ENCODE assay signal across 27 cellular contexts in the genomic region with DNA sequence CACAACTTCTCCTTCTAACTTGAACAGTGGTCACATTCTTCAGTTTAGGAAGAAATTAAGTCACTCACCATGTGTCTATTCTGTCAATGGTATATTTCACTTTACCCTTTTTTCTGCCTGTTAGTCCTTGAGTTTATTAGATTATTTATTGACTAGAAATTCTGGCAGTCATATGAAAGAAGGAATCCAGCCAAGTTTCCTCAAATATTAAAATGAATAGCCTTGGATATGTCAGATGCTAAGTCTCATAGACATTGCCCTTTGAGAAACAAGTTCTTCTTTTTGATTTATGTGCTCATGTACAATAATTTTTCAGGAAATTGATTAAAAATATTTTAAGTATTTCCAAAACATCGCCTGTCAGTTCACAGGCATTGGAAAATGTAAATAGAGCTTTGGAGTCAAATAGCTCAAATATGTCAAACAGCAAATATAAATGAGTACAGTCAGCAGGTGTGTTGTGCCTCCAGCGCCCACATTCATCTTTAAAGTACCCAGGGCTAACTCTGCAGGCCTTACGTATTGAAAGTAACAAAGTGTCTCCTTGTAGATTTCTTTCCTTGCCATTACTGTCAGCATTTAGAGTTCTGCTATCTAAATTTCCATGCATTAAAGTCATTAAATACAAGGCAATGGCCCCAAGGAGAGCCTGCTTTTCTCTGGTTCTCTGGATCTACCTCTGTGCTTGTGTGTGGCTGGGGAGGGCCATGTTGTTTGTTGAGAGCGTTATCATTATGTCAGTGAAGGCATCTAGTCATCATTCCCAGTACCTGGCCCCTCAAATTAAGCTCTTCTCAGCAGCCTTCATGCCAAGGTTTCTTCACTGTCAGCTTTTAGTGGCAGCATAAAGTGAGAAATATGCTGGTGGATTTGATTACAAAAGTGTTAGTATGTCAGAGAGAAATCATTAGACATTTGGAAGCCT.
"Had no signal": no experiment of that assay in that cellular context is flagged by ENCODE, and none has a peak within 500 bp of the region (broad histone marks: within the 10 kb centered on the region; RNA-seq: fewer than 3 reads in every experiment).

No MANE protein-coding gene starts in this region.

- H3K9me3 ChIP-seq: esophagus squamous epithelium, neutrophil, right lobe of liver, suprapubic skin, transverse colon had no signal

- H3K4me1 Mint-ChIP-seq: immature natural killer cell; naive thymus-derived CD4-positive, alpha-beta T cell; stimulated activated naive B cell treated with anti-CD40 and anti-IgM and Interleukin-4, amounts not matched to agents 10 μg/mL and 1 μg/mL and 100 μg/mL, for 72 hours; stimulated activated naive CD8-positive, alpha-beta T cell treated with anti-CD3 and anti-CD28 coated beads, Interleukin-15, amount 100 ng/mL, for 72 hours had no signal

- H3K27ac Mint-ChIP-seq: effector memory CD8-positive, alpha-beta T cell; immature natural killer cell; naive thymus-derived CD4-positive, alpha-beta T cell; nephron; progenitor cell of endocrine pancreas; stimulated activated naive B cell treated with anti-CD40 and anti-IgM and Interleukin-4, amounts not matched to agents 10 μg/mL and 1 μg/mL and 100 μg/mL, for 72 hours; stimulated activated naive CD8-positive, alpha-beta T cell treated with anti-CD3 and anti-CD28 coated beads, Interleukin-15, amount 100 ng/mL, for 72 hours had no signal

- FAIRE-seq: endometrium, kidney, small intestine had no signal

- ATAC-seq: effector memory CD8-positive, alpha-beta T cell; left lobe of liver; naive thymus-derived CD4-positive, alpha-beta T cell; right lobe of liver; stimulated activated naive B cell treated with anti-CD40 and anti-IgM and Interleukin-4, amounts not matched to agents 10 μg/mL and 1 μg/mL and 100 μg/mL, for 72 hours; stimulated activated naive CD8-positive, alpha-beta T cell treated with anti-CD3 and anti-CD28 coated beads, Interleukin-15, amount 100 ng/mL, for 72 hours had no signal

- H2AFZ ChIP-seq: parathyroid adenoma had no signal

- H3K36me3 ChIP-seq: esophagus squamous epithelium, neutrophil, right lobe of liver, suprapubic skin, transverse colon had no signal

- H3K27me3 Mint-ChIP-seq: effector memory CD8-positive, alpha-beta T cell; naive thymus-derived CD4-positive, alpha-beta T cell; progenitor cell of endocrine pancreas; stimulated activated naive B cell treated with anti-CD40 and anti-IgM and Interleukin-4, amounts not matched to agents 10 μg/mL and 1 μg/mL and 100 μg/mL, for 72 hours; stimulated activated naive CD8-positive, alpha-beta T cell treated with anti-CD3 and anti-CD28 coated beads, Interleukin-15, amount 100 ng/mL, for 72 hours had no signal

- H3K9ac ChIP-seq: parathyroid adenoma had no signal

- H3K9me3 Mint-ChIP-seq: nephron; stimulated activated naive CD8-positive, alpha-beta T cell treated with anti-CD3 and anti-CD28 coated beads, Interleukin-15, amount 100 ng/mL, for 72 hours had no signal

- H3K27ac ChIP-seq: esophagus squamous epithelium, neutrophil, parathyroid adenoma, right lobe of liver, suprapubic skin, transverse colon had no signal

- H3K27me3 ChIP-seq: esophagus squamous epithelium, neutrophil, right lobe of liver, suprapubic skin, transverse colon had no signal

- H3K4me3 Mint-ChIP-seq: effector memory CD8-positive, alpha-beta T cell; immature natural killer cell; naive thymus-derived CD4-positive, alpha-beta T cell; nephron; stimulated activated naive B cell treated with anti-CD40 and anti-IgM and Interleukin-4, amounts not matched to agents 10 μg/mL and 1 μg/mL and 100 μg/mL, for 72 hours; stimulated activated naive CD8-positive, alpha-beta T cell treated with anti-CD3 and anti-CD28 coated beads, Interleukin-15, amount 100 ng/mL, for 72 hours had no signal

- H3K4me3 ChIP-seq: esophagus squamous epithelium, lung, right lobe of liver, suprapubic skin, transverse colon had no signal

- H3K79me2 ChIP-seq: parathyroid adenoma had no signal

- H3K4me1 ChIP-seq: esophagus squamous epithelium, parathyroid adenoma, right lobe of liver, suprapubic skin, transverse colon had no signal

- DNase-seq: cerebellar nuclear complex; cortex of kidney; effector memory CD8-positive, alpha-beta T cell; erythroblast; esophagus squamous epithelium; foreskin melanocyte; glutamatergic neuron; hypothalamus; immature natural killer cell; kidney; midbrain; naive thymus-derived CD4-positive, alpha-beta T cell; right lobe of liver; small intestine; stimulated activated CD4-positive, alpha-beta T cell treated with anti-CD3 and anti-CD28 coated beads, Interleukin-15, amount 100 ng/mL, for 24 hours; stimulated activated CD4-positive, alpha-beta T cell treated with anti-CD3 and anti-CD28 coated beads, Interleukin-2, amount 100 ng/mL, for 48 hours; stimulated activated naive B cell treated with anti-CD40 and anti-IgM and Interleukin-4, amounts not matched to agents 10 μg/mL and 1 μg/mL and 100 μg/mL, for 72 hours; stimulated activated naive CD8-positive, alpha-beta T cell treated with anti-CD3 and anti-CD28 coated beads, Interleukin-15, amount 100 ng/mL, for 72 hours; transverse colon had no signal

- H3K36me3 Mint-ChIP-seq: immature natural killer cell; naive thymus-derived CD4-positive, alpha-beta T cell; stimulated activated naive B cell treated with anti-CD40 and anti-IgM and Interleukin-4, amounts not matched to agents 10 μg/mL and 1 μg/mL and 100 μg/mL, for 72 hours had no signal
